In the genomic region with DNA sequence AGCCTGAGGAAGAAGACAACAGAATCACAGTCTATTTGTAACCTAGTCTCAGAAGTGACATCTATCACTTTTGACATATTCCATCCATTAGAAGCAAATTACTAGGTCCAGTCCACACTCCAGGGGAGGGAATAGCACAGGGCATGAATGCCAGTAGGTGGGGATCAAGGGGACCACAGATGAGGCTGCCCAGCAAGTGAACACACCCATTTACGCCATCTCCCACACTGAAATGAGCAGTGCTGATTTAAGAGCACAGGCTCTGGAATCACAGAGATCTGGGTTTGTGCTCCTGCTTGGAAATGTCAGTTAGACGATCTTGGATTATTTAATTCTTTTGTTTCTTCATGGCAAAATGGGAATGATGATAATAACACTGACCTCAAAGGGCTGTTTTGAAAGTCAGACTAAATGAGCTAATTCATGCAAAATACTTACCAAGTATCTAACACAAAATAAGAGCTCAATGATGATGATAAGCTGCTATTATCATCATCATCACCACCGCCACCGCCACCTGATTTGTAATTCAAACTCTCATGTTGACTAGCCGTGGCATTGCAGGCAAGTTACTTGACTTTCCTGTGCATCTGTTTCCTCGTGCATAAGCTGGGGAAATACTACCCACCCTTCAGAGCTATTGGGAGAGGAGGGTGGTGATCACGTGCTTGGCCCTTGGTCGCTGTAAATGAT, we compare ENCODE assay signal across 14 cellular contexts.
DNase-seq lines count a peak whose midpoint lies in the region.
"Had no signal": no experiment of that assay in that cellular context is flagged by ENCODE, and none has a peak within 500 bp of the region (broad histone marks: within the 10 kb centered on the region; RNA-seq: fewer than 3 reads in every experiment).

No MANE protein-coding gene starts in this region.

- H2BK5ac ChIP-seq in mesenchymal stem cell (ENCODE audit: low read depth, low read length, poor library complexity, severe bottlenecking), result no peak overlapping the region

- H3K4me2 ChIP-seq in GM23248 (ENCODE audit: unreplicated experiment), result no peak overlapping the region
- no peak overlapping the region for H3K4me2 ChIP-seq in mesenchymal stem cell (ENCODE audit: low read length, poor library complexity, severe bottlenecking)

- H3K4ac ChIP-seq in mesenchymal stem cell (ENCODE audit: low read depth in 1 of 2, low read length in 2 of 2), result no peak overlapping the region

- H4K20me1 ChIP-seq in GM23248 (ENCODE audit: insufficient read depth), result no peaks in the 10 kb centered on the region; the same call in 1 of the 2 replicates

- H3K4me3 Mint-ChIP-seq in activated CD4-positive, alpha-beta T cell treated with anti-CD3 and anti-CD28 coated beads, Interleukin-2, amount 10 ng/mL, durations not matched to agents 24 days and 14 days, result no peak overlapping the region
- H3K4me3 Mint-ChIP-seq in activated CD4-positive, alpha-beta T cell treated with anti-CD3 and anti-CD28 coated beads, Interleukin-2, amount 10 ng/mL, durations not matched to agents 7 days and 5 days, result no peak overlapping the region
- H3K4me3 Mint-ChIP-seq in activated CD4-positive, alpha-beta memory T cell treated with anti-CD3 and anti-CD28 coated beads for 36 hours, result peak overlapping the region; percentile 27

- H3K9me3 Mint-ChIP-seq in activated CD4-positive, alpha-beta T cell treated with anti-CD3 and anti-CD28 coated beads, Interleukin-2, amount 10 ng/mL, durations not matched to agents 24 days and 14 days, result no peaks in the 10 kb centered on the region
- no peaks in the 10 kb centered on the region for H3K9me3 Mint-ChIP-seq in activated CD4-positive, alpha-beta T cell treated with anti-CD3 and anti-CD28 coated beads, Interleukin-2, amount 10 ng/mL, durations not matched to agents 7 days and 5 days
- no peaks in the 10 kb centered on the region for H3K9me3 Mint-ChIP-seq in activated CD4-positive, alpha-beta memory T cell treated with anti-CD3 and anti-CD28 coated beads for 36 hours

- CTCF ChIA-PET in activated CD4-positive, alpha-beta T cell treated with anti-CD3 and anti-CD28 coated beads, Interleukin-2, amount 10 ng/mL, durations not matched to agents 7 days and 5 days (lab: Charles Lee), result interaction anchor here (4.2 kb wide), 1 partner anchor 10 kb away, joined by 17 read pairs; no protein-coding TSS in a partner anchor
- CTCF ChIA-PET in activated CD4-positive, alpha-beta memory T cell treated with anti-CD3 and anti-CD28 coated beads for 36 hours (lab: Charles Lee), result interaction anchor here (1.9 kb wide), 1 partner anchor 24 kb away, joined by 6 read pairs; no protein-coding TSS in a partner anchor

- no peak overlapping the region for H4K91ac ChIP-seq in mesenchymal stem cell (ENCODE audit: low read length)

- H3K4me3 ChIP-seq in GM23248 (no peak overlapping the region), mesenchymal stem cell (ENCODE audit: insufficient read depth in 1 of 2, low read depth in 1 of 2, low read length in 2 of 2) (no peak overlapping the region)

- peak overlapping the region; percentile 29 for H4K8ac ChIP-seq in mesenchymal stem cell (ENCODE audit: low read length)

- H3K9me2 ChIP-seq in GM23248 (ENCODE audit: insufficient read depth), result no peaks in the 10 kb centered on the region

- H3K36me3 ChIP-seq in GM23248 (ENCODE audit: low read depth) (peaks cover 80% of the 10 kb centered on the region), mesenchymal stem cell (ENCODE audit: control insufficient read depth in 1 of 2, insufficient read depth in 2 of 2, low read depth in 1 of 2, low read length in 2 of 2) (peaks cover 30 to 95% of the 10 kb centered on the region in 2 experiments)

- H3K4me1 Mint-ChIP-seq in activated CD4-positive, alpha-beta T cell treated with anti-CD3 and anti-CD28 coated beads, Interleukin-2, amount 10 ng/mL, durations not matched to agents 24 days and 14 days, result peaks cover 31% of the 10 kb centered on the region
- H3K4me1 Mint-ChIP-seq in activated CD4-positive, alpha-beta T cell treated with anti-CD3 and anti-CD28 coated beads, Interleukin-2, amount 10 ng/mL, durations not matched to agents 7 days and 5 days, result peaks cover 14% of the 10 kb centered on the region
- H3K4me1 Mint-ChIP-seq in activated CD4-positive, alpha-beta memory T cell treated with anti-CD3 and anti-CD28 coated beads for 36 hours (ENCODE audit: low read depth), result peaks cover 51% of the 10 kb centered on the region

- no peaks in the 10 kb centered on the region for H3K27me3 Mint-ChIP-seq in activated CD4-positive, alpha-beta T cell treated with anti-CD3 and anti-CD28 coated beads, Interleukin-2, amount 10 ng/mL, durations not matched to agents 24 days and 14 days
- H3K27me3 Mint-ChIP-seq in activated CD4-positive, alpha-beta T cell treated with anti-CD3 and anti-CD28 coated beads, Interleukin-2, amount 10 ng/mL, durations not matched to agents 7 days and 5 days, result no peaks in the 10 kb centered on the region
- peaks cover 2% of the 10 kb centered on the region for H3K27me3 Mint-ChIP-seq in activated CD4-positive, alpha-beta memory T cell treated with anti-CD3 and anti-CD28 coated beads for 36 hours

- H3K27ac ChIP-seq in GM23248 (peak overlapping the region; percentile 49), mesenchymal stem cell (ENCODE audit: low read length, poor library complexity, severe bottlenecking) (peak overlapping the region; percentile 20)

- H3K14ac ChIP-seq in mesenchymal stem cell (ENCODE audit: low read length in 2 of 2), result no peak overlapping the region

- peak overlapping the region; percentile 68 for H3K27ac Mint-ChIP-seq in activated CD4-positive, alpha-beta T cell treated with anti-CD3 and anti-CD28 coated beads, Interleukin-2, amount 10 ng/mL, durations not matched to agents 24 days and 14 days
- no peak overlapping the region for H3K27ac Mint-ChIP-seq in activated CD4-positive, alpha-beta T cell treated with anti-CD3 and anti-CD28 coated beads, Interleukin-2, amount 10 ng/mL, durations not matched to agents 7 days and 5 days
- peak overlapping the region; percentile 80 for H3K27ac Mint-ChIP-seq in activated CD4-positive, alpha-beta memory T cell treated with anti-CD3 and anti-CD28 coated beads for 36 hours

- 70 to 72% methylated on average over 8 of the region's 8 CpGs for WGBS in GM23248 (ENCODE audit: low coverage in 1 of 2, low lambda C conversion rate in 2 of 2, missing lambda C conversion rate in 2 of 2), 2 experiments
- 83% methylated on average over 6 of the region's 8 CpGs for WGBS in mesenchymal stem cell

- H3K79me2 ChIP-seq in GM23248 (ENCODE audit: insufficient read depth), result peaks cover 44% of the 10 kb centered on the region

- H3K36me3 Mint-ChIP-seq in activated CD4-positive, alpha-beta T cell treated with anti-CD3 and anti-CD28 coated beads, Interleukin-2, amount 10 ng/mL, durations not matched to agents 24 days and 14 days (ENCODE audit: low read depth), result peaks cover 82% of the 10 kb centered on the region
- peaks cover 62% of the 10 kb centered on the region for H3K36me3 Mint-ChIP-seq in activated CD4-positive, alpha-beta T cell treated with anti-CD3 and anti-CD28 coated beads, Interleukin-2, amount 10 ng/mL, durations not matched to agents 7 days and 5 days (ENCODE audit: low read depth)
- peaks cover 84% of the 10 kb centered on the region for H3K36me3 Mint-ChIP-seq in activated CD4-positive, alpha-beta memory T cell treated with anti-CD3 and anti-CD28 coated beads for 36 hours

- H3K23ac ChIP-seq in mesenchymal stem cell (ENCODE audit: low read length in 2 of 2), result no peak overlapping the region

- H3K4me1 ChIP-seq in GM23248 (ENCODE audit: insufficient read depth) (peaks cover 44% of the 10 kb centered on the region), mesenchymal stem cell (ENCODE audit: control insufficient read depth, insufficient read depth, low read depth, low read length) (peaks cover 24% of the 10 kb centered on the region)

- peaks cover 97% of the 10 kb centered on the region for H3F3A ChIP-seq in GM23248 (ENCODE audit: insufficient read depth)

- H3K9me3 ChIP-seq in GM23248 (ENCODE audit: low read depth) (no peaks in the 10 kb centered on the region), mesenchymal stem cell (ENCODE audit: control insufficient read depth, low read length) (no peaks in the 10 kb centered on the region)

- H2BK15ac ChIP-seq in mesenchymal stem cell (ENCODE audit: low read depth, poor library complexity, severe bottlenecking), result no peak overlapping the region

- in situ Hi-C loops in GM23248 (cut with MboI), result no loop called here

- H2BK12ac ChIP-seq in mesenchymal stem cell (ENCODE audit: low read length in 2 of 2), result no peak overlapping the region

- H2AFZ ChIP-seq in GM23248 (no peak overlapping the region), mesenchymal stem cell (ENCODE audit: low read depth, low read length) (no peak overlapping the region)

- no peak overlapping the region for H2BK120ac ChIP-seq in mesenchymal stem cell (ENCODE audit: low read depth, low read length)

- no peak overlapping the region for H3K18ac ChIP-seq in mesenchymal stem cell (ENCODE audit: low read depth in 1 of 2, low read length in 2 of 2)

- intact Hi-C loops in activated CD4-positive, alpha-beta T cell treated with anti-CD3 and anti-CD28 coated beads, Interleukin-2, amount 10 ng/mL, durations not matched to agents 24 days and 14 days (cut with micrococcal nuclease), result no loop called here
- intact Hi-C loops in activated CD4-positive, alpha-beta memory T cell treated with anti-CD3 and anti-CD28 coated beads for 36 hours (cut with micrococcal nuclease), result no loop called here

- H3K27me3 ChIP-seq in GM23248 (replicated peaks; ENCODE audit: insufficient read depth), result no peaks in the 10 kb centered on the region
- no peaks in the 10 kb centered on the region for H3K27me3 ChIP-seq in mesenchymal stem cell (ENCODE audit: control insufficient read depth in 1 of 2, insufficient read depth in 1 of 2, low read length in 2 of 2)

- POLR2A ChIA-PET in activated CD4-positive, alpha-beta T cell treated with anti-CD3 and anti-CD28 coated beads, Interleukin-2, amount 10 ng/mL, durations not matched to agents 7 days and 5 days (lab: Charles Lee), result no interaction called here
- POLR2A ChIA-PET in activated CD4-positive, alpha-beta memory T cell treated with anti-CD3 and anti-CD28 coated beads for 36 hours (lab: Charles Lee), result interaction anchor here (0.9 kb wide), 1 partner anchor 40 kb away, joined by 5 read pairs; no protein-coding TSS in a partner anchor

- peaks cover 6% of the 10 kb centered on the region for H3K79me1 ChIP-seq in mesenchymal stem cell (replicated peaks; ENCODE audit: low read length, poor library complexity, severe bottlenecking)

- no peak overlapping the region for H3K9ac ChIP-seq in GM23248
- peak overlapping the region; percentile 14 for H3K9ac ChIP-seq in mesenchymal stem cell (ENCODE audit: low read length)

- DNase-seq in activated CD4-positive, alpha-beta T cell treated with anti-CD3 and anti-CD28 coated beads, Interleukin-2, amount 10 ng/mL, durations not matched to agents 24 days and 14 days, result no peak
- no peak for DNase-seq in activated CD4-positive, alpha-beta T cell treated with anti-CD3 and anti-CD28 coated beads, Interleukin-2, amount 10 ng/mL, durations not matched to agents 7 days and 5 days
- DNase-seq in GM23248 (no peak), mesenchymal stem cell (no peak), C1 segment of cervical spinal cord (lab: John Stamatoyannopoulos, UW) (no peak), NCI-H1092 treated with DMSO at 0.1 percent for 48 hours (lab: John Stamatoyannopoulos, UW) (no peak), NCI-H2196 (lab: John Stamatoyannopoulos, UW; ENCODE audit: unreplicated experiment) (no peak)
- peak; percentile 56 for DNase-seq in activated CD4-positive, alpha-beta memory T cell treated with anti-CD3 and anti-CD28 coated beads for 36 hours
- DNase-seq: ACHN, cortex of kidney, mesendoderm, NCI-H1417 treated with DMSO at 0.1 percent for 48 hours, T1000, trophoblast cell had no signal

- H2AK5ac ChIP-seq in mesenchymal stem cell (ENCODE audit: low read length, severe bottlenecking), result no peak overlapping the region
